In the genomic region with DNA sequence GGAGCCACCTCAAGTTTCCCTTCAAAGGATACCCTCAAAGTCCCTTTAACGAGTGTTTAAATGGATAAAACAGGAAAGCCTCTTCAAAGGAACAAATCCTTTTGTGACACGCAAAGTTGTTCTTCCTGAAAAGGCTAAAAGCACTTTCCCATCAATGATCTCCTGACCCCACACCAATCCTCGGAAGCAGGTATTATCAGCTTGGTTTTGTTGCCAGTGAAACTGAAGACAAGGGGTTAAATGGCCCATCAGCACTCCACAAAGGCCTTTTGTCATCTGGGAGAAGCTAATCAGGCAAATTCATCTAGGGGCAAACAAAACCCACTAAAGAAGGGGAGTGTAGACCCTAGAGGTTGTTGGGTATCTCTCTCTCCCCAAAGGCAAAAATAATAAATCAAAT, we compare ENCODE assay signal across 25 cellular contexts.
"Had no signal": no experiment of that assay in that cellular context is flagged by ENCODE, and none has a peak within 500 bp of the region (broad histone marks: within the 10 kb centered on the region; RNA-seq: fewer than 3 reads in every experiment).

No MANE protein-coding gene starts in this region.

- H3K4me3 Mint-ChIP-seq: activated T-cell treated with anti-CD3 and anti-CD28 coated beads, Interleukin-2, amount 50 U/mL, for 24 hours; activated T-helper 17 cell treated with anti-CD3 and anti-CD28 coated beads, Interleukin-2, amount 50 U/mL, for 72 hours; brain; dendritic cell treated with granulocyte-macrophage colony-stimulating factor and Interleukin-4, amounts not matched to agents 40 ng/mL and 50 ng/mL, for 4 days; naive B cell; stimulated activated memory B cell treated with anti-CD40 and anti-IgM and Interleukin-4, amounts not matched to agents 10 μg/mL and 1 μg/mL and 100 μg/mL, for 72 hours had no signal

- H3K4me3 ChIP-seq: heart left ventricle, lower lobe of right lung, pancreas, testis, uterus had no signal

- ATAC-seq: activated naive CD4-positive, alpha-beta T cell treated with anti-CD3 and anti-CD28 coated beads, Interleukin-2, amount 50 U/mL, for 72 hours; activated T-helper 17 cell treated with anti-CD3 and anti-CD28 coated beads, Interleukin-2, amount 50 U/mL, for 72 hours; esophagus mucosa; heart left ventricle; left lobe of liver; lower lobe of right lung; pancreas; sciatic nerve; stimulated activated memory B cell treated with anti-CD40 and anti-IgM and Interleukin-4, amounts not matched to agents 10 μg/mL and 1 μg/mL and 100 μg/mL, for 72 hours had no signal

- H3K27me3 ChIP-seq: heart left ventricle, pancreas, testis, uterus had no signal

- FAIRE-seq: endothelial cell of umbilical vein, kidney, pancreas, small intestine had no signal

- DNase-seq: activated CD8-positive, alpha-beta memory T cell treated with anti-CD3 and anti-CD28 coated beads for 24 hours; activated CD8-positive, alpha-beta memory T cell treated with anti-CD3 and anti-CD28 coated beads, Interleukin-2, amount 50 U/mL, for 4 hours; activated T-cell treated with anti-CD3 and anti-CD28 coated beads, Interleukin-2, amount 50 U/mL, for 24 hours; aorta; effector CD8-positive, alpha-beta T cell; heart left ventricle; kidney; lower lobe of right lung; naive B cell; pancreas; small intestine; stimulated activated CD4-positive, alpha-beta T cell treated with anti-CD3 and anti-CD28 coated beads, Interleukin-2, amount 100 ng/mL, for 24 hours; T-helper 9 cell; testis; trophoblast cell; uterus had no signal

- H3K4me1 Mint-ChIP-seq: activated T-helper 17 cell treated with anti-CD3 and anti-CD28 coated beads, Interleukin-2, amount 50 U/mL, for 72 hours; naive B cell had no signal

- H3K4me1 ChIP-seq: lower lobe of right lung, pancreas, testis, uterus had no signal

- H3K36me3 Mint-ChIP-seq: activated naive CD4-positive, alpha-beta T cell treated with anti-CD3 and anti-CD28 coated beads, Interleukin-2, amount 50 U/mL, for 72 hours; brain; stimulated activated memory B cell treated with anti-CD40 and anti-IgM and Interleukin-4, amounts not matched to agents 10 μg/mL and 1 μg/mL and 100 μg/mL, for 72 hours had no signal

- H3K9me3 Mint-ChIP-seq: activated naive CD4-positive, alpha-beta T cell treated with anti-CD3 and anti-CD28 coated beads, Interleukin-2, amount 50 U/mL, for 72 hours; activated T-cell treated with anti-CD3 and anti-CD28 coated beads, Interleukin-2, amount 50 U/mL, for 24 hours; activated T-helper 17 cell treated with anti-CD3 and anti-CD28 coated beads, Interleukin-2, amount 50 U/mL, for 72 hours; brain; dendritic cell treated with granulocyte-macrophage colony-stimulating factor and Interleukin-4, amounts not matched to agents 40 ng/mL and 50 ng/mL, for 4 days; naive B cell; stimulated activated memory B cell treated with anti-CD40 and anti-IgM and Interleukin-4, amounts not matched to agents 10 μg/mL and 1 μg/mL and 100 μg/mL, for 72 hours had no signal

- H3K9me3 ChIP-seq: heart left ventricle, lower lobe of right lung, pancreas, testis, uterus had no signal

- H3K27ac Mint-ChIP-seq: activated naive CD4-positive, alpha-beta T cell treated with anti-CD3 and anti-CD28 coated beads, Interleukin-2, amount 50 U/mL, for 72 hours; activated T-cell treated with anti-CD3 and anti-CD28 coated beads, Interleukin-2, amount 50 U/mL, for 24 hours; activated T-helper 17 cell treated with anti-CD3 and anti-CD28 coated beads, Interleukin-2, amount 50 U/mL, for 72 hours; brain; dendritic cell treated with granulocyte-macrophage colony-stimulating factor and Interleukin-4, amounts not matched to agents 40 ng/mL and 50 ng/mL, for 4 days; stimulated activated memory B cell treated with anti-CD40 and anti-IgM and Interleukin-4, amounts not matched to agents 10 μg/mL and 1 μg/mL and 100 μg/mL, for 72 hours had no signal

- H3K36me3 ChIP-seq: heart left ventricle, lower lobe of right lung, pancreas, uterus had no signal

- H3K27ac ChIP-seq: heart left ventricle, lower lobe of right lung, pancreas, testis, uterus had no signal

- H3K27me3 Mint-ChIP-seq: activated T-cell treated with anti-CD3 and anti-CD28 coated beads, Interleukin-2, amount 50 U/mL, for 24 hours; activated T-helper 17 cell treated with anti-CD3 and anti-CD28 coated beads, Interleukin-2, amount 50 U/mL, for 72 hours; brain; dendritic cell treated with granulocyte-macrophage colony-stimulating factor and Interleukin-4, amounts not matched to agents 40 ng/mL and 50 ng/mL, for 4 days had no signal
